ENCODE assay signal across 23 cellular contexts in the genomic region with DNA sequence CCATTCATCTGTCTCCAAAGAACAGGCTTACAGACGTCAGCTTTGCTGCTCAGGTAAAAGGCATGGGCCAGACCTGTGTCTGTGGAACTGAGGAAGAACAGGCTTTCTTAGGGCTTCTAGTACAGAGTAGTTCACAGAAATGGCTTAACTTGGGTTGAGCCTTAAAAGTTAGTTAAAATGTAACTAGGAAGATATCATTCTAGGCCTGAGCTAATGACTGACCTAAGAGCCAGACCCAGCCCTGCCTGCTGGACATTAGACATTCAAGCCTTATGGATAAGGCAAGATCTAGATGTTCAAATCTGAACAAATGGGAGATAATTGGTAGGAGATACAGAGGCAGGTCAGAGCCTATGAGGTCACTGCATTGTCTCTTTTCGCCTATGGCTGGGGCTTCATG.
"Had no signal": no experiment of that assay in that cellular context is flagged by ENCODE, and none has a peak within 500 bp of the region (broad histone marks: within the 10 kb centered on the region; RNA-seq: fewer than 3 reads in every experiment).

No MANE protein-coding gene starts in this region.

- H3K4me3 ChIP-seq: dorsolateral prefrontal cortex, heart left ventricle, prostate gland, right lobe of liver, spleen, tibial nerve, upper lobe of right lung, vagina had no signal

- H3K4me1 Mint-ChIP-seq: natural killer cell; stimulated activated memory B cell treated with anti-CD40 and anti-IgM and Interleukin-4, amounts not matched to agents 10 μg/mL and 1 μg/mL and 100 μg/mL, for 72 hours had no signal

- H3K27ac ChIP-seq: dorsolateral prefrontal cortex, heart left ventricle, parathyroid adenoma, prostate gland, right lobe of liver, spleen, tibial nerve, upper lobe of right lung, vagina had no signal

- H3K9me3 ChIP-seq: prostate gland, right lobe of liver, upper lobe of right lung had no signal

- H3K36me3 Mint-ChIP-seq: natural killer cell; stimulated activated memory B cell treated with anti-CD40 and anti-IgM and Interleukin-4, amounts not matched to agents 10 μg/mL and 1 μg/mL and 100 μg/mL, for 72 hours had no signal

- H3K4me3 Mint-ChIP-seq: natural killer cell; stimulated activated memory B cell treated with anti-CD40 and anti-IgM and Interleukin-4, amounts not matched to agents 10 μg/mL and 1 μg/mL and 100 μg/mL, for 72 hours; stimulated activated naive CD8-positive, alpha-beta T cell treated with anti-CD3 and anti-CD28 coated beads, Interleukin-15, Interleukin-2, amounts not matched to agents 100 ng/mL and 50 ng/mL, for 24 hours had no signal

- H3K27ac Mint-ChIP-seq: natural killer cell; stimulated activated memory B cell treated with anti-CD40 and anti-IgM and Interleukin-4, amounts not matched to agents 10 μg/mL and 1 μg/mL and 100 μg/mL, for 72 hours; stimulated activated naive CD8-positive, alpha-beta T cell treated with anti-CD3 and anti-CD28 coated beads, Interleukin-15, Interleukin-2, amounts not matched to agents 100 ng/mL and 50 ng/mL, for 24 hours had no signal

- DNase-seq: cortex of kidney; dorsolateral prefrontal cortex; effector CD8-positive, alpha-beta T cell; foreskin melanocyte; heart left ventricle; hypothalamus; kidney glomerular epithelial cell; natural killer cell; occipital lobe; retina; right lobe of liver; spleen; stimulated activated CD4-positive, alpha-beta T cell treated with anti-CD3 and anti-CD28 coated beads, Interleukin-15, amount 100 ng/mL, for 24 hours; stimulated activated CD4-positive, alpha-beta T cell treated with anti-CD3 and anti-CD28 coated beads, Interleukin-1b, Interleukin-23, amount 100 ng/mL, for 48 hours; stimulated activated CD4-positive, alpha-beta T cell treated with anti-CD3 and anti-CD28 coated beads, Interleukin-4, amount 100 ng/mL, for 24 hours; upper lobe of right lung had no signal

- H3K27me3 ChIP-seq: heart left ventricle, right lobe of liver, spleen, tibial nerve, upper lobe of right lung, vagina had no signal

- H3K36me3 ChIP-seq: heart left ventricle, prostate gland, right lobe of liver, spleen, tibial nerve, upper lobe of right lung, vagina had no signal

- H3K4me1 ChIP-seq: heart left ventricle, parathyroid adenoma, prostate gland, right lobe of liver, spleen, tibial nerve, upper lobe of right lung, vagina had no signal

- FAIRE-seq: islet of Langerhans had no signal

- ATAC-seq: heart left ventricle; natural killer cell; stimulated activated memory B cell treated with anti-CD40 and anti-IgM and Interleukin-4, amounts not matched to agents 10 μg/mL and 1 μg/mL and 100 μg/mL, for 72 hours; upper lobe of right lung had no signal
